1 cellular context compared by ENCODE assay signal in genomic region chr18:68847219-68847860, GRCh38.
TF ChIP-seq lines count a peak whose summit lies in the region.

No MANE protein-coding gene starts in this region.

TF ChIP-seq in K562, 482 proteins besides CTCF, POLR2A, EP300 and RAD21 (continued from another document):
- no peak for TF ChIP-seq TSHZ1 (CRISPR knock-in tag; IDR thresholded peaks at IDR 0.05)
- TF ChIP-seq FOXM1 (IDR thresholded peaks at IDR 0.05; ENCODE audit: low read depth) = no peak
- no peak for TF ChIP-seq FOXM1 (CRISPR knock-in tag; IDR thresholded peaks at IDR 0.05; ENCODE audit: low read depth)
- no peak for TF ChIP-seq TCF3 (CRISPR knock-in tag; IDR thresholded peaks at IDR 0.05)
- no peak for TF ChIP-seq ARID2 (IDR thresholded peaks at IDR 0.05)
